In genomic region chr2:151007365-151007764, GRCh38 we compare ENCODE assay signal across 21 cellular contexts.
A peak's percentile ranks its signal among the peaks of the same experiment; 100 is the strongest.
DNase-seq lines count a peak whose midpoint lies in the region; ATAC-seq and TF ChIP-seq lines count a peak whose summit lies in the region.
"Had no signal": no experiment of that assay in that cellular context is flagged by ENCODE, and none has a peak within 500 bp of the region (broad histone marks: within the 10 kb centered on the region; RNA-seq: fewer than 3 reads in every experiment).

No MANE protein-coding gene starts in this region.

- POLR2A ChIA-PET in OCI-LY7 (lab: Charles Lee) = no interaction called here

- TF ChIP-seq CTCF in GM23338 (conservative IDR thresholded peaks at IDR 0.05; ENCODE audit: low read depth in 2 of 2) (no peak), epithelial cell of proximal tubule (conservative IDR thresholded peaks at IDR 0.05; ENCODE audit: low read depth, low read length) (no peak), nephron progenitor cell (IDR thresholded peaks at IDR 0.05) (no peak), OCI-LY7 (conservative IDR thresholded peaks at IDR 0.05; ENCODE audit: low read length) (no peak)

- CTCF ChIA-PET in OCI-LY7 (lab: Charles Lee; ENCODE audit: unreplicated experiment) = no interaction called here

- H3K27ac ChIP-seq in GM23338 (ENCODE audit: low read depth) = no peak overlapping the region
- H3K27ac ChIP-seq in OCI-LY7 (ENCODE audit: low read depth, low read length, poor library complexity, severe bottlenecking) = no peak overlapping the region
- H3K27ac ChIP-seq: foreskin keratinocyte, HL-60, KMS-11, neutrophil, skin epidermis, vagina had no signal

- H3K4me1 ChIP-seq in GM23338 (ENCODE audit: insufficient read depth) (no peaks in the 10 kb centered on the region), OCI-LY7 (ENCODE audit: insufficient read depth, low read length, poor library complexity, severe bottlenecking) (no peaks in the 10 kb centered on the region)
- H3K4me1 ChIP-seq: foreskin keratinocyte, vagina had no signal

- no peak overlapping the region for H3K4me3 Mint-ChIP-seq in GM23338
- H3K4me3 Mint-ChIP-seq in nephron progenitor cell = no peak overlapping the region
- H3K4me3 Mint-ChIP-seq: activated CD4-positive, alpha-beta T cell treated with anti-CD3 and anti-CD28 coated beads, Interleukin-2, amount 10 ng/mL, durations not matched to agents 7 days and 5 days; activated naive CD8-positive, alpha-beta T cell; effector memory CD8-positive, alpha-beta T cell; stimulated activated naive B cell treated with anti-CD40 and anti-IgM and Interleukin-4, amounts not matched to agents 10 μg/mL and 1 μg/mL and 100 μg/mL, for 72 hours had no signal

- H3F3A ChIP-seq in GM23338 (replicated peaks; ENCODE audit: low read depth) = no peaks in the 10 kb centered on the region

- H3K27me3 Mint-ChIP-seq in GM23338 (ENCODE audit: insufficient read depth, low read depth, poor library complexity) = no peaks in the 10 kb centered on the region
- peaks cover 5% of the 10 kb centered on the region for H3K27me3 Mint-ChIP-seq in nephron progenitor cell (ENCODE audit: low read depth, poor library complexity)
- H3K27me3 Mint-ChIP-seq: activated CD4-positive, alpha-beta T cell treated with anti-CD3 and anti-CD28 coated beads, Interleukin-2, amount 10 ng/mL, durations not matched to agents 7 days and 5 days; effector memory CD8-positive, alpha-beta T cell; stimulated activated naive B cell treated with anti-CD40 and anti-IgM and Interleukin-4, amounts not matched to agents 10 μg/mL and 1 μg/mL and 100 μg/mL, for 72 hours had no signal

- H3K36me3 Mint-ChIP-seq in GM23338 (ENCODE audit: low read depth) (no peaks in the 10 kb centered on the region), nephron progenitor cell (ENCODE audit: low read depth) (no peaks in the 10 kb centered on the region)
- H3K36me3 Mint-ChIP-seq: activated naive CD8-positive, alpha-beta T cell; stimulated activated naive B cell treated with anti-CD40 and anti-IgM and Interleukin-4, amounts not matched to agents 10 μg/mL and 1 μg/mL and 100 μg/mL, for 72 hours had no signal

- H3K27ac Mint-ChIP-seq in GM23338 (no peak overlapping the region), nephron progenitor cell (no peak overlapping the region)
- H3K27ac Mint-ChIP-seq: activated CD4-positive, alpha-beta T cell treated with anti-CD3 and anti-CD28 coated beads, Interleukin-2, amount 10 ng/mL, durations not matched to agents 7 days and 5 days; activated naive CD8-positive, alpha-beta T cell; effector memory CD8-positive, alpha-beta T cell; stimulated activated naive B cell treated with anti-CD40 and anti-IgM and Interleukin-4, amounts not matched to agents 10 μg/mL and 1 μg/mL and 100 μg/mL, for 72 hours had no signal

- no peaks in the 10 kb centered on the region for H3K27me3 ChIP-seq in GM23338 (ENCODE audit: insufficient read depth)
- H3K27me3 ChIP-seq: foreskin keratinocyte, neutrophil, vagina had no signal

- H3K36me3 ChIP-seq in GM23338 (ENCODE audit: insufficient read depth) = no peaks in the 10 kb centered on the region
- H3K36me3 ChIP-seq in OCI-LY7 (ENCODE audit: insufficient read depth, low read length) = no peaks in the 10 kb centered on the region
- H3K36me3 ChIP-seq: neutrophil, vagina had no signal

- no peak for ATAC-seq in GM23338
- ATAC-seq: effector memory CD8-positive, alpha-beta T cell; foreskin keratinocyte; stimulated activated naive B cell treated with anti-CD40 and anti-IgM and Interleukin-4, amounts not matched to agents 10 μg/mL and 1 μg/mL and 100 μg/mL, for 72 hours had no signal

- DNase-seq in GM23338 (ENCODE audit: low spot score) = no peak
- DNase-seq in NCI-H2107 treated with DMSO at 0.1 percent for 48 hours (lab: John Stamatoyannopoulos, UW; ENCODE audit: unreplicated experiment) = peak; percentile 28
- peak; percentile 10 for DNase-seq in epithelial cell of proximal tubule (ENCODE audit: low read depth)
- peak; percentile 28 for DNase-seq in nephron progenitor cell
- no peak for DNase-seq in NCI-H1436 treated with DMSO at 0.1 percent for 48 hours (lab: John Stamatoyannopoulos, UW)
- no peak for DNase-seq in ecto neural progenitor cell (ENCODE audit: low spot score)
- no peak for DNase-seq in CD1c-positive myeloid dendritic cell (ENCODE audit: extremely low spot score)
- DNase-seq in OCI-LY7 (ENCODE audit: low spot score) = no peak
- DNase-seq: activated CD4-positive, alpha-beta T cell treated with anti-CD3 and anti-CD28 coated beads, Interleukin-2, amount 10 ng/mL, durations not matched to agents 7 days and 5 days; activated T-cell treated with anti-CD3 and anti-CD28 coated beads for 4 hours; central memory CD4-positive, alpha-beta T cell; effector memory CD8-positive, alpha-beta T cell; foreskin keratinocyte; NCI-H1694 treated with DMSO at 0.1 percent for 48 hours; stimulated activated naive B cell treated with anti-CD40 and anti-IgM and Interleukin-4, amounts not matched to agents 10 μg/mL and 1 μg/mL and 100 μg/mL, for 72 hours had no signal

- H4K20me1 ChIP-seq in GM23338 (replicated peaks; ENCODE audit: insufficient read depth) = no peaks in the 10 kb centered on the region
- no peaks in the 10 kb centered on the region for H4K20me1 ChIP-seq in OCI-LY7 (ENCODE audit: insufficient read depth, low read length)

- peaks cover 9% of the 10 kb centered on the region for H3K4me1 Mint-ChIP-seq in GM23338
- peaks cover 6% of the 10 kb centered on the region for H3K4me1 Mint-ChIP-seq in nephron progenitor cell
- H3K4me1 Mint-ChIP-seq: activated CD4-positive, alpha-beta T cell treated with anti-CD3 and anti-CD28 coated beads, Interleukin-2, amount 10 ng/mL, durations not matched to agents 7 days and 5 days; stimulated activated naive B cell treated with anti-CD40 and anti-IgM and Interleukin-4, amounts not matched to agents 10 μg/mL and 1 μg/mL and 100 μg/mL, for 72 hours had no signal

- no peaks in the 10 kb centered on the region for H3K9me3 ChIP-seq in OCI-LY7 (ENCODE audit: low read length)
- H3K9me3 ChIP-seq: neutrophil, vagina had no signal

- H3K4me2 ChIP-seq in GM23338 (no peak overlapping the region), OCI-LY7 (ENCODE audit: low read length) (no peak overlapping the region)
- H3K4me2 ChIP-seq: KMS-11 had no signal

- intact Hi-C loops in OCI-LY7 (cut with micrococcal nuclease; ENCODE audit: unreplicated experiment) = no loop called here

- H3K9me2 ChIP-seq in GM23338 (ENCODE audit: insufficient read depth) (peaks cover 8% of the 10 kb centered on the region; the same call in 1 of the 2 replicates), OCI-LY7 (ENCODE audit: insufficient read depth, low read length) (no peaks in the 10 kb centered on the region)

- no TSS peak for BruUV-seq in OCI-LY7 (replicated peaks; lab: Mats Ljungman, UMichigan)

- H3K9me3 Mint-ChIP-seq in GM23338 = no peaks in the 10 kb centered on the region
- H3K9me3 Mint-ChIP-seq in nephron progenitor cell = no peaks in the 10 kb centered on the region
- H3K9me3 Mint-ChIP-seq: activated CD4-positive, alpha-beta T cell treated with anti-CD3 and anti-CD28 coated beads, Interleukin-2, amount 10 ng/mL, durations not matched to agents 7 days and 5 days; effector memory CD8-positive, alpha-beta T cell; stimulated activated naive B cell treated with anti-CD40 and anti-IgM and Interleukin-4, amounts not matched to agents 10 μg/mL and 1 μg/mL and 100 μg/mL, for 72 hours had no signal

- H3K4me3 ChIP-seq in GM23338 = no peak overlapping the region
- no peak overlapping the region for H3K4me3 ChIP-seq in epithelial cell of proximal tubule (ENCODE audit: low read depth, low read length)
- no peak overlapping the region for H3K4me3 ChIP-seq in OCI-LY7 (ENCODE audit: low read depth, low read length, poor library complexity, severe bottlenecking)
- H3K4me3 ChIP-seq: skin epidermis, vagina had no signal

- H2AFZ ChIP-seq in GM23338 (peak overlapping the region; percentile 81; the same call in 1 of the 2 replicates), OCI-LY7 (ENCODE audit: low read length) (no peak overlapping the region)

- H3K79me2 ChIP-seq in GM23338 (replicated peaks; ENCODE audit: insufficient read depth) (no peaks in the 10 kb centered on the region), OCI-LY7 (ENCODE audit: insufficient read depth, low read depth, low read length) (no peaks in the 10 kb centered on the region)

TF ChIP-seq in GM23338, 12 proteins besides CTCF, POLR2A, EP300 and RAD21 (continues in another document):
- TF ChIP-seq ZNF114 (CRISPR knock-in tag; IDR thresholded peaks at IDR 0.05) (no peak), EZH2phosphoT487 (IDR thresholded peaks at IDR 0.05; ENCODE audit: unreplicated experiment) (no peak), ZNF331 (CRISPR knock-in tag; IDR thresholded peaks at IDR 0.05; ENCODE audit: low read depth) (no peak)

Comparison
In these comparisons a context has a peak if more than half of its experiments do, and no peak if none do; other contexts are left out.
1. DNase-seq: peak in NCI-H2107 treated with DMSO at 0.1 percent for 48 hours (single experiment), epithelial cell of proximal tubule (single experiment) and nephron progenitor cell (single experiment); none in GM23338 (single experiment), NCI-H1436 treated with DMSO at 0.1 percent for 48 hours (single experiment), ecto neural progenitor cell (single experiment), CD1c-positive myeloid dendritic cell (single experiment) and OCI-LY7 (single experiment).